ENCODE assay signal across 25 cellular contexts in genomic region chr11:60515144-60515855, GRCh38. TPM values are rescaled to one million over a fixed set of nuclear protein-coding genes. Genes with fewer than 3 reads are reported as not detected.
DNase-seq lines count a peak whose midpoint lies in the region; ATAC-seq and TF ChIP-seq lines count a peak whose summit lies in the region.
"Had no signal": no experiment of that assay in that cellular context is flagged by ENCODE, and none has a peak within 500 bp of the region (broad histone marks: within the 10 kb centered on the region; RNA-seq: fewer than 3 reads in every experiment).

Gene MS4A13, plus strand, starts transcription at chr11:60515392. Its CDS starts 2,692 bp downstream, at chr11:60518084.

- ATAC-seq in GM19455 (IDR thresholded peaks at IDR 0.05; ENCODE audit: unreplicated experiment): no peak
- ATAC-seq in GM18517 (IDR thresholded peaks at IDR 0.05; ENCODE audit: unreplicated experiment): no peak
- ATAC-seq: GM12878, HepG2 had no signal

- DNase-seq in A172 (ENCODE audit: low spot score) (peak; percentile 45), HT1080 (ENCODE audit: low read depth) (peak; percentile 11), cerebellum (ENCODE audit: low spot score) (peak; percentile 0), NCI-H2029 (lab: John Stamatoyannopoulos, UW) (no peak)
- DNase-seq: 8988T, EL, GDM1, Kasumi-1, NCI-H1092 treated with DMSO at 0.1 percent for 48 hours, NCI-H1436, NCI-H187, NCI-H2171 treated with DMSO at 0.1 percent for 48 hours, NCI-H69, RPMI8226, SHP77, SW 1271 had no signal

- no peak within 1 kb of the TSS for H3K4me3 Mint-ChIP-seq in nephron

- no peaks in the 10 kb centered on the region for H3K36me3 Mint-ChIP-seq in nephron (ENCODE audit: low read depth)

- peaks cover 30% of the 10 kb centered on the region for H3K4me1 Mint-ChIP-seq in nephron

- H3K27ac Mint-ChIP-seq in nephron: peak within 1 kb of the TSS in 2 of 3 experiments; percentile 75 to 87

- no peak for TF ChIP-seq CTCF in nephron (IDR thresholded peaks at IDR 0.05; ENCODE audit: unreplicated experiment in 3 of 3)

- peaks cover 11% of the 10 kb centered on the region for H3K9me3 Mint-ChIP-seq in nephron

- no peaks in the 10 kb centered on the region for H3K27me3 Mint-ChIP-seq in nephron (ENCODE audit: low read depth)

RNA-seq across cellular contexts. Expression of gene MS4A13, which starts in this region (rescaled TPM):
- total RNA-seq in A172 (2014; rRNA removed; shearing (Covaris generic)): 2.3 TPM in 1 of 2 replicates, not detected in the other
- total RNA-seq in HT1080 (2014; rRNA removed; shearing (Covaris generic)): not detected in 2 replicates
- polyA plus RNA-seq in HT1080 (2015; cell fraction: cytosol; rRNA removed): not detected in 2 replicates
- polyA plus RNA-seq in HT1080 (2015; cell fraction: nucleus; rRNA removed): not detected in 2 replicates
- total RNA-seq in cerebellum: not detected
- total RNA-seq: GM12878, HepG2, HT-29, M059J, NCI-H460 had no signal
- polyA plus RNA-seq: BJ, GM12878, HepG2 had no signal

Comparison
In these comparisons a context has a peak if more than half of its experiments do, and no peak if none do; other contexts are left out.
1. Peak in DNase-seq in HT1080; RNA of the gene not detected or under 1 TPM.
2. Peak in DNase-seq in cerebellum; RNA of the gene not detected or under 1 TPM.